15 cellular contexts compared by ENCODE assay signal in genomic region chr18:33959609-33960008, GRCh38.
DNase-seq lines count a peak whose midpoint lies in the region; ATAC-seq and TF ChIP-seq lines count a peak whose summit lies in the region.
"Had no signal": no experiment of that assay in that cellular context is flagged by ENCODE, and none has a peak within 500 bp of the region (broad histone marks: within the 10 kb centered on the region; RNA-seq: fewer than 3 reads in every experiment).

No MANE protein-coding gene starts in this region.

- H3K27ac Mint-ChIP-seq in activated naive CD8-positive, alpha-beta T cell treated with anti-CD3 and anti-CD28 coated beads for 36 hours = no peak overlapping the region
- H3K27ac Mint-ChIP-seq: CD4-positive, alpha-beta T cell; GM23338 had no signal

- no peaks in the 10 kb centered on the region for H3K36me3 Mint-ChIP-seq in activated naive CD8-positive, alpha-beta T cell treated with anti-CD3 and anti-CD28 coated beads for 36 hours

- H3K4me3 Mint-ChIP-seq in activated naive CD8-positive, alpha-beta T cell treated with anti-CD3 and anti-CD28 coated beads for 36 hours = no peak overlapping the region
- H3K4me3 Mint-ChIP-seq: CD4-positive, alpha-beta T cell; GM23338 had no signal

- no peaks in the 10 kb centered on the region for H3K27me3 Mint-ChIP-seq in activated naive CD8-positive, alpha-beta T cell treated with anti-CD3 and anti-CD28 coated beads for 36 hours
- H3K27me3 Mint-ChIP-seq: CD4-positive, alpha-beta T cell had no signal

- H3K4me3 ChIP-seq in HEK293 (ENCODE audit: low read depth, low read length) (no peak overlapping the region), retinal pigment epithelial cell (ENCODE audit: low read length) (no peak overlapping the region)
- H3K4me3 ChIP-seq: BLaER1, GM23338 had no signal

- no peak overlapping the region for H3K27ac ChIP-seq in HEK293 (ENCODE audit: extremely low read depth, low read depth, low read length)
- H3K27ac ChIP-seq: BLaER1 had no signal

- no peaks in the 10 kb centered on the region for H3K4me1 Mint-ChIP-seq in activated naive CD8-positive, alpha-beta T cell treated with anti-CD3 and anti-CD28 coated beads for 36 hours

- TF ChIP-seq CTCF in HEK293 (tag by site-specific recombination; IDR thresholded peaks at IDR 0.05) (no peak), retinal pigment epithelial cell (conservative IDR thresholded peaks at IDR 0.05; ENCODE audit: low read depth, low read length) (no peak)

- no peak for ATAC-seq in HG02642 (IDR thresholded peaks at IDR 0.05; ENCODE audit: poor library complexity, unreplicated experiment)
- ATAC-seq: GM23338 had no signal

- peaks cover 4% of the 10 kb centered on the region for H3K4me1 ChIP-seq in HEK293 (ENCODE audit: control insufficient read depth, insufficient read depth, low read length)
- H3K4me1 ChIP-seq: BLaER1 had no signal

- H3K9me3 Mint-ChIP-seq in activated naive CD8-positive, alpha-beta T cell treated with anti-CD3 and anti-CD28 coated beads for 36 hours = peaks cover 2% of the 10 kb centered on the region
- H3K9me3 Mint-ChIP-seq: GM23338 had no signal

- DNase-seq in NCI-H1105 treated with DMSO at 0.1 percent for 48 hours (lab: John Stamatoyannopoulos, UW) (peak; percentile 25), NCI-H1105 (lab: John Stamatoyannopoulos, UW) (no peak), NCI-H69 (lab: John Stamatoyannopoulos, UW) (peak; percentile 50), retinal pigment epithelial cell (ENCODE audit: low read depth) (peak; percentile 1)
- DNase-seq in activated naive CD8-positive, alpha-beta T cell treated with anti-CD3 and anti-CD28 coated beads for 36 hours = no peak
- DNase-seq: 8988T; AML-193; Calu3; CD4-positive, alpha-beta T cell; H7; IMR-90 had no signal

- POLR2A ChIA-PET in HEK293 (lab: Yijun Ruan, JAX) = no interaction called here

- H3K36me3 ChIP-seq in HEK293 (ENCODE audit: control insufficient read depth in 2 of 2, insufficient read depth in 1 of 2, low read length in 2 of 2) = no peaks in the 10 kb centered on the region
- H3K36me3 ChIP-seq: BLaER1 had no signal

- no peaks in the 10 kb centered on the region for H3K9me3 ChIP-seq in HEK293 (ENCODE audit: control insufficient read depth, insufficient read depth, low read depth, low read length)
- H3K9me3 ChIP-seq: BLaER1 had no signal

- CTCF ChIA-PET in HEK293 (lab: Yijun Ruan, JAX) = interaction anchor here (0.6 to 0.9 kb wide), 2 partner anchors 21 to 116 kb away, joined by 3 read pairs; no protein-coding TSS in a partner anchor

TF ChIP-seq in HEK293, 187 proteins besides CTCF, POLR2A, EP300 and RAD21 (continues in another document):
- TF ChIP-seq, protein P1, sequence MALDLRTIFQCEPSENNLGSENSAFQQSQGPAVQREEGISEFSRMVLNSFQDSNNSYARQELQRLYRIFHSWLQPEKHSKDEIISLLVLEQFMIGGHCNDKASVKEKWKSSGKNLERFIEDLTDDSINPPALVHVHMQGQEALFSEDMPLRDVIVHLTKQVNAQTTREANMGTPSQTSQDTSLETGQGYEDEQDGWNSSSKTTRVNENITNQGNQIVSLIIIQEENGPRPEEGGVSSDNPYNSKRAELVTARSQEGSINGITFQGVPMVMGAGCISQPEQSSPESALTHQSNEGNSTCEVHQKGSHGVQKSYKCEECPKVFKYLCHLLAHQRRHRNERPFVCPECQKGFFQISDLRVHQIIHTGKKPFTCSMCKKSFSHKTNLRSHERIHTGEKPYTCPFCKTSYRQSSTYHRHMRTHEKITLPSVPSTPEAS (tag by site-specific recombination; IDR thresholded peaks at IDR 0.05) = 0 out of 2 replicates have a peak, but pooled peaks have one; percentile 10
- TF ChIP-seq ZNF24 (tag by site-specific recombination; IDR thresholded peaks at IDR 0.05) = no peak
- no peak for TF ChIP-seq ZNF548 (tag by site-specific recombination; IDR thresholded peaks at IDR 0.05)
- TF ChIP-seq ZNF202 (tag by site-specific recombination; IDR thresholded peaks at IDR 0.05; ENCODE audit: borderline replicate concordance) = no peak
- TF ChIP-seq ZNF707 (tag by site-specific recombination; IDR thresholded peaks at IDR 0.05) = no peak
- peak; percentile 40 for TF ChIP-seq ZNF398 (tag by site-specific recombination; IDR thresholded peaks at IDR 0.05)
- no peak for TF ChIP-seq YY1 (tag by site-specific recombination; IDR thresholded peaks at IDR 0.05)
- TF ChIP-seq ZNF239 (tag by site-specific recombination; IDR thresholded peaks at IDR 0.05) = no peak
- no peak for TF ChIP-seq TCF7L2 (IDR thresholded peaks at IDR 0.05; ENCODE audit: borderline replicate concordance, low read depth, low read length)
- TF ChIP-seq ZNF248 (tag by site-specific recombination; IDR thresholded peaks at IDR 0.05) = no peak
- TF ChIP-seq REST (tag by site-specific recombination; IDR thresholded peaks at IDR 0.05) = no peak
- TF ChIP-seq ZNF518A (tag by site-specific recombination; conservative IDR thresholded peaks at IDR 0.05; ENCODE audit: low read depth) = no peak
- no peak for TF ChIP-seq ZNF555 (tag by site-specific recombination; conservative IDR thresholded peaks at IDR 0.05)
- TF ChIP-seq ZNF394 (tag by site-specific recombination; IDR thresholded peaks at IDR 0.05; ENCODE audit: borderline replicate concordance) = no peak

Comparison
In these comparisons a context has a peak if more than half of its experiments do, and no peak if none do; other contexts are left out.
1. DNase-seq: peak in NCI-H1105 treated with DMSO at 0.1 percent for 48 hours (single experiment), NCI-H69 (single experiment) and retinal pigment epithelial cell (single experiment); none in NCI-H1105 (single experiment) and activated naive CD8-positive, alpha-beta T cell treated with anti-CD3 and anti-CD28 coated beads for 36 hours (single experiment).